In the genomic region with DNA sequence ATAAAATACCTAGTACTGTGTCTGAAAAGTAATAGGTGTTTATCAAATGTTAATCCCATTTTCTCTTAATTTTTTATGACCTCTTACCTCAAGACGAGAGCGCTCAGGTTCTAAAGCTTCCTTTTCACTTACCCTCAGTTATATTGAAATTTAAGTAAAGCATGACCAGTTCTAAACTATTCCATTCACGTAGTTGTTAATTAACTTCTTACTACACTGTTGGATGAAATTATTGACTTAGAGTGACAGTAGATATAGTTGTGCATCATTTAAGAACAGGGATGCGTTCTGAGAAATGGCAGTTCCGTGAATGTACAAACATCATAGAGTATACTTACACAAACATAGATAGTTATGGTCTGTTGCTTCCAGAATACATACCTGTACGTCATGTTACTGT, we compare ENCODE assay signal across 29 cellular contexts. TPM values are rescaled to one million over a fixed set of nuclear protein-coding genes. Genes with fewer than 3 reads are reported as not detected.
"Had no signal": no experiment of that assay in that cellular context is flagged by ENCODE, and none has a peak within 500 bp of the region (broad histone marks: within the 10 kb centered on the region; RNA-seq: fewer than 3 reads in every experiment).

No MANE protein-coding gene starts in this region.

- H3K27me3 ChIP-seq: brain microvascular endothelial cell, cardiac muscle cell had no signal

- DNase-seq: activated B cell treated with CpG ODN at 0.5 μM for 24 hours; activated CD4-positive, alpha-beta T cell treated with anti-CD3 and anti-CD28 coated beads for 1 hour; activated CD4-positive, alpha-beta T cell treated with anti-CD3 and anti-CD28 coated beads, Interleukin-2, amount 10 ng/mL, durations not matched to agents 24 days and 14 days; activated CD4-positive, alpha-beta T cell treated with anti-CD3 and anti-CD28 coated beads, Interleukin-2, amount 50 U/mL, for 48 hours; activated CD8-positive, alpha-beta memory T cell treated with anti-CD3 and anti-CD28 coated beads, Interleukin-2, amount 10 ng/mL, durations not matched to agents 7 days and 5 days; activated gamma-delta T cell; activated naive CD4-positive, alpha-beta T cell treated with anti-CD3 and anti-CD28 coated beads, Interleukin-2, amount 10 ng/mL, durations not matched to agents 7 days and 5 days; activated naive CD8-positive, alpha-beta T cell treated with anti-CD3 and anti-CD28 coated beads for 36 hours; activated T-cell treated with anti-CD3 and anti-CD28 coated beads, Interleukin-2, amount 50 U/mL, for 24 hours; brain microvascular endothelial cell; NCI-H1092 treated with DMSO at 0.1 percent for 48 hours; NCI-H1436; NCI-H1694 treated with DMSO at 0.1 percent for 48 hours; NCI-H2029 treated with DMSO at 0.1 percent for 48 hours; NCI-H345; NCI-H510A; NCI-H526 treated with DMSO at 0.1 percent for 48 hours; NCI-H82; RPMI8226; T-cell; T-helper 2 cell; T1000 had no signal

- H3K27ac ChIP-seq: brain microvascular endothelial cell, cardiac muscle cell, SK-N-MC had no signal

- ATAC-seq: activated CD8-positive, alpha-beta memory T cell treated with anti-CD3 and anti-CD28 coated beads, Interleukin-2, amount 10 ng/mL, durations not matched to agents 7 days and 5 days; activated T-helper 17 cell treated with anti-CD3 and anti-CD28 coated beads, Interleukin-2, amount 50 U/mL, for 72 hours; Right ventricle myocardium inferior; T-cell had no signal

- FAIRE-seq: TTC549 had no signal

- H3K4me3 ChIP-seq: cardiac muscle cell, SK-N-MC had no signal

RNA-seq across cellular contexts. Expression of gene HTR2B, which starts 20.1 kb away (rescaled TPM):
- total RNA-seq: activated B cell treated with CpG ODN at 0.5 μM for 24 hours; activated CD8-positive, alpha-beta memory T cell treated with anti-CD3 and anti-CD28 coated beads, Interleukin-2, amount 10 ng/mL, durations not matched to agents 7 days and 5 days; activated naive CD8-positive, alpha-beta T cell treated with anti-CD3 and anti-CD28 coated beads for 36 hours; activated T-helper 17 cell treated with anti-CD3 and anti-CD28 coated beads, Interleukin-2, amount 50 U/mL, for 72 hours; cardiac muscle cell; MCF 10A; OCI-LY7; Right ventricle myocardium inferior had no signal
- polyA plus RNA-seq: cardiac muscle cell had no signal
